20 cellular contexts compared by ENCODE assay signal in genomic region chr11:45773271-45774022, GRCh38.
"Had no signal": no experiment of that assay in that cellular context is flagged by ENCODE, and none has a peak within 500 bp of the region (broad histone marks: within the 10 kb centered on the region; RNA-seq: fewer than 3 reads in every experiment).

No MANE protein-coding gene starts in this region.

- H3K4me1 ChIP-seq: adrenal gland, breast epithelium, colonic mucosa had no signal

- H3K27me3 ChIP-seq: adrenal gland, breast epithelium, colonic mucosa, dorsolateral prefrontal cortex had no signal

- H3K9me3 ChIP-seq: adrenal gland, breast epithelium, colonic mucosa, lower lobe of right lung, spleen, tibial artery had no signal

- ATAC-seq: effector memory CD8-positive, alpha-beta T cell; esophagus mucosa; lower lobe of right lung; naive thymus-derived CD4-positive, alpha-beta T cell; stimulated activated naive CD8-positive, alpha-beta T cell treated with anti-CD3 and anti-CD28 coated beads, Interleukin-15, Interleukin-2, amounts not matched to agents 100 U/mL and 50 U/mL, for 24 hours had no signal

- H3K36me3 ChIP-seq: adrenal gland, breast epithelium, colonic mucosa, lower lobe of right lung, spleen, tibial artery had no signal

- H3K27ac ChIP-seq: adrenal gland, breast epithelium, colonic mucosa, lower lobe of right lung, tibial artery had no signal

- H3K27ac Mint-ChIP-seq: activated CD4-positive, alpha-beta memory T cell treated with anti-CD3 and anti-CD28 coated beads for 36 hours; activated naive CD8-positive, alpha-beta T cell; naive thymus-derived CD4-positive, alpha-beta T cell; progenitor cell of endocrine pancreas had no signal

- H3K4me3 Mint-ChIP-seq: activated CD4-positive, alpha-beta memory T cell treated with anti-CD3 and anti-CD28 coated beads for 36 hours; activated naive CD8-positive, alpha-beta T cell had no signal

- DNase-seq: activated CD4-positive, alpha-beta memory T cell treated with anti-CD3 and anti-CD28 coated beads for 36 hours; activated CD4-positive, alpha-beta T cell treated with anti-CD3 and anti-CD28 coated beads for 48 hours; activated gamma-delta T cell treated with Interleukin-2 at 50 U/mL for 16 hours; colonic mucosa; dorsolateral prefrontal cortex; effector memory CD8-positive, alpha-beta T cell; foreskin fibroblast; lower lobe of right lung; naive thymus-derived CD4-positive, alpha-beta T cell; retina; spleen; stimulated activated CD4-positive, alpha-beta T cell treated with anti-CD3 and anti-CD28 coated beads, Interleukin-4, amount 100 ng/mL, for 24 hours; stimulated activated naive CD8-positive, alpha-beta T cell treated with anti-CD3 and anti-CD28 coated beads, Interleukin-15, Interleukin-2, amounts not matched to agents 100 U/mL and 50 U/mL, for 24 hours had no signal

- H3K4me3 ChIP-seq: adrenal gland, breast epithelium, colonic mucosa, dorsolateral prefrontal cortex, lower lobe of right lung, spleen, tibial artery had no signal

- H3K9me3 Mint-ChIP-seq: activated CD4-positive, alpha-beta memory T cell treated with anti-CD3 and anti-CD28 coated beads for 36 hours; central memory CD8-positive, alpha-beta T cell; effector memory CD8-positive, alpha-beta T cell; naive thymus-derived CD4-positive, alpha-beta T cell had no signal

- H3K36me3 Mint-ChIP-seq: activated CD4-positive, alpha-beta memory T cell treated with anti-CD3 and anti-CD28 coated beads for 36 hours; activated naive CD8-positive, alpha-beta T cell; naive thymus-derived CD4-positive, alpha-beta T cell had no signal

- H3K27me3 Mint-ChIP-seq: activated CD4-positive, alpha-beta memory T cell treated with anti-CD3 and anti-CD28 coated beads for 36 hours; activated naive CD8-positive, alpha-beta T cell; central memory CD8-positive, alpha-beta T cell had no signal
